In genomic region chr2:43193996-43194869, GRCh38 we compare ENCODE assay signal across 10 cellular contexts. TPM values are rescaled to one million over a fixed set of nuclear protein-coding genes. Genes with fewer than 3 reads are reported as not detected.
A peak's percentile ranks its signal among the peaks of the same experiment; 100 is the strongest.
DNase-seq lines count a peak whose midpoint lies in the region; ATAC-seq, FAIRE-seq and TF ChIP-seq lines count a peak whose summit lies in the region.
"Had no signal": no experiment of that assay in that cellular context is flagged by ENCODE, and none has a peak within 500 bp of the region (broad histone marks: within the 10 kb centered on the region; RNA-seq: fewer than 3 reads in every experiment).

No MANE protein-coding gene starts in this region.

- TF ChIP-seq EP300 in H1 (IDR thresholded peaks at IDR 0.05; ENCODE audit: borderline replicate concordance in 1 of 2, low read depth in 2 of 2, low read length in 2 of 2) (no peak), transverse colon (IDR thresholded peaks at IDR 0.05; ENCODE audit: low read depth) (no peak), esophagus muscularis mucosa (IDR thresholded peaks at IDR 0.05) (no peak)

- H4K8ac ChIP-seq in H1 (ENCODE audit: extremely low read depth, insufficient read depth, low read length), result no peak overlapping the region; the same call in 1 of the 2 replicates

- 92% methylated on average over 15 of the region's 15 CpGs; no CpG with 5 or more reads in 1 of the 2 experiments for WGBS in H1 (ENCODE audit: extremely low coverage in 1 of 2, insufficient coverage in 1 of 2, insufficient read length in 1 of 2, insufficient replicate concordance in 2 of 2, low coverage in 1 of 2, low lambda C conversion rate in 2 of 2, missing lambda C conversion rate in 1 of 2), 2 experiments
- WGBS in transverse colon (ENCODE audit: low coverage in 1 of 2), 2 donors, result 45 to 47% methylated on average over 6 to 15 of the region's 15 CpGs
- 82% methylated on average over 14 of the region's 15 CpGs for WGBS in esophagus muscularis mucosa

- H3K18ac ChIP-seq in H1 (ENCODE audit: extremely low read depth, low read length), result peak overlapping the region; percentile 38

- 0 out of 2 replicates have a peak overlapping the region, but pooled peaks have one; percentile 75 for H2BK5ac ChIP-seq in H1 (ENCODE audit: low read depth, low read length)

- CTCF ChIA-PET in activated naive CD4-positive, alpha-beta T cell treated with anti-CD3 and anti-CD28 coated beads for 36 hours (lab: Charles Lee), result interaction anchor here (0.6 to 4.9 kb wide), 13 partner anchors 8 to 62 kb away, joined by 3 to 23 read pairs (median 4); partner anchors contain the start of gene ZFP36L2
- CTCF ChIA-PET in H1 (lab: Charles Lee; ENCODE audit: partially characterized antibody), result interaction anchor here (0.6 to 6.1 kb wide), 16 partner anchors 7 to 258 kb away, joined by 3 to 43 read pairs (median 9); partner anchors contain the start of gene ZFP36L2

- no peaks in the 10 kb centered on the region for H4K20me1 ChIP-seq in H1 (replicated peaks in 1 of 2; ENCODE audit: control insufficient read depth in 1 of 2, insufficient read depth in 2 of 2, low read length in 2 of 2)

- H3K36me3 ChIP-seq in H1 (ENCODE audit: control insufficient read depth in 2 of 4, insufficient read depth in 4 of 4, low read length in 3 of 4) (no peaks in the 10 kb centered on the region), transverse colon (no peaks in the 10 kb centered on the region), esophagus muscularis mucosa (no peaks in the 10 kb centered on the region)

- TF ChIP-seq CTCF in H1 (IDR thresholded peaks at IDR 0.05; ENCODE audit: control extremely low read depth in 1 of 3, insufficient read depth in 1 of 3, low read depth in 1 of 3, low read length in 3 of 3) (no peak), transverse colon (IDR thresholded peaks at IDR 0.05) (no peak), esophagus muscularis mucosa (IDR thresholded peaks at IDR 0.05) (no peak)

- H2AK5ac ChIP-seq in H1 (ENCODE audit: low read depth, low read length), result 0 out of 2 replicates have a peak overlapping the region, but pooled peaks have one; percentile 65

- ATAC-seq in HG03342 (IDR thresholded peaks at IDR 0.05; ENCODE audit: unreplicated experiment), result peak; percentile 58
- ATAC-seq: psoas muscle had no signal

- H3K4me3 ChIP-seq in H1 (ENCODE audit: extremely low read depth in 1 of 4, insufficient read depth in 2 of 4, low read depth in 3 of 4, low read length in 4 of 4) (no peak overlapping the region), transverse colon (peak overlapping the region in 2 of 4 donors; percentile 3 to 36), esophagus muscularis mucosa (no peak overlapping the region)
- H3K4me3 ChIP-seq: psoas muscle had no signal

- peaks cover 2% of the 10 kb centered on the region for H3K36me3 Mint-ChIP-seq in activated naive CD4-positive, alpha-beta T cell treated with anti-CD3 and anti-CD28 coated beads for 36 hours (ENCODE audit: low read depth)

- H3K9me3 ChIP-seq in H1 (ENCODE audit: insufficient read depth in 2 of 2, low read depth in 1 of 2, low read length in 1 of 2) (no peaks in the 10 kb centered on the region), transverse colon (no peaks in the 10 kb centered on the region), esophagus muscularis mucosa (no peaks in the 10 kb centered on the region)
- H3K9me3 ChIP-seq: psoas muscle had no signal

- H3K27ac Mint-ChIP-seq in activated naive CD4-positive, alpha-beta T cell treated with anti-CD3 and anti-CD28 coated beads for 36 hours, result peak overlapping the region; percentile 93

- H3K9me3 Mint-ChIP-seq in activated naive CD4-positive, alpha-beta T cell treated with anti-CD3 and anti-CD28 coated beads for 36 hours, result no peaks in the 10 kb centered on the region

- H3K4me1 Mint-ChIP-seq in activated naive CD4-positive, alpha-beta T cell treated with anti-CD3 and anti-CD28 coated beads for 36 hours (ENCODE audit: low read depth), result peaks cover 57% of the 10 kb centered on the region

- H3K4me3 Mint-ChIP-seq in activated naive CD4-positive, alpha-beta T cell treated with anti-CD3 and anti-CD28 coated beads for 36 hours, result peak overlapping the region; percentile 79

- no peak overlapping the region for H3K56ac ChIP-seq in H1 (replicated peaks; ENCODE audit: insufficient read length, low read depth, low read length)

- H3K14ac ChIP-seq in H1 (ENCODE audit: insufficient read length), result no peak overlapping the region

- no peak for FAIRE-seq in H1 (lab: Jason Lieb, UNC)

- TF ChIP-seq POLR2A in H1 (IDR thresholded peaks at IDR 0.05; ENCODE audit: control extremely low read depth in 1 of 2, low read depth in 2 of 2, low read length in 2 of 2), result no peak
- TF ChIP-seq POLR2A in transverse colon (IDR thresholded peaks at IDR 0.05), result no peak
- no peak for TF ChIP-seq POLR2A in esophagus muscularis mucosa (IDR thresholded peaks at IDR 0.05; ENCODE audit: low read depth)

- H3K4ac ChIP-seq in H1 (replicated peaks; ENCODE audit: insufficient read length, low read depth, low read length), result no peak overlapping the region

- no peak overlapping the region for H4K5ac ChIP-seq in H1 (ENCODE audit: insufficient read length, low read depth, low read length)

- in situ Hi-C loops in transverse colon (cut with MboI; ENCODE audit: low pct_ligation_motif_present in 1 of 4, low pct_unique_long_range_greater_than_20kb in 1 of 4, low sequenced_read_pairs in 3 of 4), result no loop called here

- H3K27me3 ChIP-seq in H1 (replicated peaks in 1 of 4; ENCODE audit: control insufficient read depth in 3 of 4, extremely low read depth in 1 of 4, insufficient read depth in 3 of 4, low read length in 3 of 4) (no peaks in the 10 kb centered on the region), transverse colon (no peaks in the 10 kb centered on the region), esophagus muscularis mucosa (no peaks in the 10 kb centered on the region)

- intact Hi-C loops in activated naive CD4-positive, alpha-beta T cell treated with anti-CD3 and anti-CD28 coated beads for 36 hours (cut with micrococcal nuclease), result no loop called here
- intact Hi-C loops in transverse colon (cut with DNase I; ENCODE audit: low total_unique reads), result no loop called here
- intact Hi-C loops in esophagus muscularis mucosa (cut with DNase I), result no loop called here

- H3K79me2 ChIP-seq in H1 (ENCODE audit: control insufficient read depth in 1 of 2, insufficient read depth in 2 of 2, low read length in 2 of 2), result no peaks in the 10 kb centered on the region

- H3K4me1 ChIP-seq in H1 (replicated peaks in 1 of 4; ENCODE audit: control insufficient read depth in 3 of 4, insufficient read depth in 4 of 4, low read length in 3 of 4) (peaks cover 0 to 3% (median 1%) of the 10 kb centered on the region in 4 experiments; a peak in 4 of 7 replicates), transverse colon (peaks cover 13 to 51% (median 37%) of the 10 kb centered on the region in 4 donors), esophagus muscularis mucosa (no peaks in the 10 kb centered on the region)
- H3K4me1 ChIP-seq: psoas muscle had no signal

- no peaks in the 10 kb centered on the region for H3K79me1 ChIP-seq in H1 (ENCODE audit: low read depth, low read length)

- H2AFZ ChIP-seq in H1 (ENCODE audit: low read length), result no peak overlapping the region

- H2BK20ac ChIP-seq in H1 (ENCODE audit: low read length), result peak overlapping the region; percentile 75; the same call in 1 of the 2 replicates

- DNase-seq in activated naive CD4-positive, alpha-beta T cell treated with anti-CD3 and anti-CD28 coated beads for 36 hours, result no peak
- DNase-seq in activated naive CD4-positive, alpha-beta T cell (lab: John Stamatoyannopoulos, UW), result no peak
- DNase-seq in H1 (ENCODE audit: low read depth in 1 of 2, low spot score in 2 of 2) (no peak), transverse colon (peak; percentile 78), UCSD-AML1 (lab: John Stamatoyannopoulos, UW; ENCODE audit: unreplicated experiment) (no peak), medulla oblongata (ENCODE audit: extremely low spot score) (no peak), esophagus muscularis mucosa (ENCODE audit: extremely low spot score) (no peak)
- DNase-seq: cerebellar nuclear complex had no signal

- H3K23me2 ChIP-seq in H1 (ENCODE audit: low read depth, low read length), result no peaks in the 10 kb centered on the region

- no peak overlapping the region for H3K27ac ChIP-seq in H1 (ENCODE audit: low read depth, low read length)
- H3K27ac ChIP-seq in transverse colon, result peak overlapping the region; percentile 86 to 92 (median 88)
- no peak overlapping the region for H3K27ac ChIP-seq in esophagus muscularis mucosa (replicated peaks in 1 of 4)
- H3K27ac ChIP-seq: psoas muscle had no signal

- H3K23ac ChIP-seq in H1 (ENCODE audit: insufficient read length), result no peak overlapping the region

- no peak for TF ChIP-seq RAD21 in H1 (IDR thresholded peaks at IDR 0.05 in 1 of 2, conservative IDR thresholded peaks at IDR 0.05 in 1 of 2; ENCODE audit: low read depth in 2 of 2, low read length in 2 of 2)

- H3K4me2 ChIP-seq in H1 (ENCODE audit: insufficient read depth in 1 of 2, low read depth in 2 of 2, low read length in 2 of 2), result no peak overlapping the region

- H3K27me3 Mint-ChIP-seq in activated naive CD4-positive, alpha-beta T cell treated with anti-CD3 and anti-CD28 coated beads for 36 hours (ENCODE audit: low read depth), result no peaks in the 10 kb centered on the region

- POLR2A ChIA-PET in H1 (lab: Charles Lee; ENCODE audit: partially characterized antibody), result no interaction called here

- H2BK15ac ChIP-seq in H1 (ENCODE audit: low read length), result peak overlapping the region; percentile 61; the same call in 1 of the 2 replicates

- no peak overlapping the region for H2BK120ac ChIP-seq in H1 (replicated peaks; ENCODE audit: low read depth, low read length)

- peak overlapping the region; percentile 68; the same call in 1 of the 2 replicates for H2BK12ac ChIP-seq in H1 (ENCODE audit: low read depth, low read length)

- H4K91ac ChIP-seq in H1 (replicated peaks; ENCODE audit: insufficient read length, low read length), result peak overlapping the region; percentile 81

- no peak overlapping the region for H3K9ac ChIP-seq in H1 (replicated peaks in 1 of 4; ENCODE audit: extremely low read depth in 1 of 4, low read depth in 3 of 4, low read length in 3 of 4)

RNA-seq across cellular contexts. Expression of gene ZFP36L2, which starts 32.2 kb away (rescaled TPM):
- 10 to 100 TPM; 37.3 to 38.4 TPM for total RNA-seq in activated naive CD4-positive, alpha-beta T cell treated with anti-CD3 and anti-CD28 coated beads for 36 hours
- total RNA-seq in H1 (2021; fragmentation: NEBNext Ultra II Directional; extraction: Animal tissue kit (Norgen Biotek cat#: 25700)), result 102 and 109 TPM in 2 replicates
- 13.4 and 15.6 TPM in 2 replicates for polyA plus RNA-seq in H1 (2011; rRNA removed)
- 10.6 TPM for polyA plus RNA-seq in H1 (2011; cell fraction: cytosol; rRNA removed)
- polyA plus RNA-seq in H1 (2011; cell fraction: nucleus; rRNA removed), result 10.7 TPM
- polyA plus RNA-seq in H1 (2012, experiment 1 of 2), result 31.8 to 48.4 TPM (median 38.8 TPM) in 4 replicates
- polyA plus RNA-seq in H1 (2012, experiment 2 of 2), result 44.9 TPM
- polyA plus RNA-seq in H1 (2013, experiment 1 of 2), result 57.0 TPM
- polyA plus RNA-seq in H1 (2013, experiment 2 of 2), result 62.5 TPM
- 4.5 and 4.8 TPM in 2 replicates for polyA minus RNA-seq in H1 (2011; rRNA and poly(A)+ RNA removed)
- 29.6 TPM for polyA minus RNA-seq in H1 (2011; cell fraction: cytosol; rRNA and poly(A)+ RNA removed)
- polyA minus RNA-seq in H1 (2011; cell fraction: nucleus; rRNA and poly(A)+ RNA removed), result 20.3 TPM
- 100 to 1,000 TPM; 114 to 305 (median 208) TPM for total RNA-seq in transverse colon
- total RNA-seq in esophagus muscularis mucosa, result 100 to 1,000 TPM in 1 of 4 donors, 10 to 100 TPM in 3; 81.7 to 117 (median 85.7) TPM

Comparison
In these comparisons a context has a peak if more than half of its experiments do, and no peak if none do; other contexts are left out.
1. H3K27ac ChIP-seq: peak in transverse colon (4 of 4); none in H1 (single experiment) and esophagus muscularis mucosa (0 of 4).